ENCODE assay signal across 9 cellular contexts in the genomic region with DNA sequence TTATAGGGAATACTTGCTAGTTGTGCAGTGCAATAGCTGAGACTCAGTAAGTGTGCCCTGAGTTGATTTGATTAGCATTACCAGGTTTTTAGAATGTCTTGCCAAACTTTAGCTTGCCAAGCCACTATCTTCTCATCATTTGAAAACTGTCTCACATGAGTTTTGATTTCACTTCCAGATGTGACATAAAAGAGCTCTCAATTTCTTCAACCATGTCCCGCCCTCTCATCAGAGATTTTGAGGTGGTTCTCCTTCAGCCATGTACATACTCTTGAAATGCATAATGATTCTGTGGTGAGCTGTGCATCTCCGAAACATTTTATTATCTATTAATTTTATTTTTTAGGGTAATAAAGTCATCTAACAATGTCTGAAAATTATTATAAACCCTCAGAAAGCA.
"Had no signal": no experiment of that assay in that cellular context is flagged by ENCODE, and none has a peak within 500 bp of the region (broad histone marks: within the 10 kb centered on the region; RNA-seq: fewer than 3 reads in every experiment).

No MANE protein-coding gene starts in this region.

- H3K4me3 ChIP-seq: GM23248, HAP-1, K562 had no signal

- H3K9me3 ChIP-seq: HAP-1 had no signal

- H3K27ac Mint-ChIP-seq: HFFc6 had no signal

- H3K4me1 ChIP-seq: HAP-1 had no signal

- H3K9me3 Mint-ChIP-seq: HFFc6 had no signal

- H2AFZ ChIP-seq: GM23248 had no signal

- H3K27ac ChIP-seq: GM23248 had no signal

- H3K36me3 ChIP-seq: HAP-1 had no signal

- ATAC-seq: HCT116, K562 had no signal

- H3K9ac ChIP-seq: GM23248 had no signal

- H3K4me3 Mint-ChIP-seq: HFFc6 had no signal

- DNase-seq: GM23248, GOT3, H7, HFFc6, IMR-90, KG1 had no signal
